Comparison of ENCODE assay signal across 18 cellular contexts in the genomic region with DNA sequence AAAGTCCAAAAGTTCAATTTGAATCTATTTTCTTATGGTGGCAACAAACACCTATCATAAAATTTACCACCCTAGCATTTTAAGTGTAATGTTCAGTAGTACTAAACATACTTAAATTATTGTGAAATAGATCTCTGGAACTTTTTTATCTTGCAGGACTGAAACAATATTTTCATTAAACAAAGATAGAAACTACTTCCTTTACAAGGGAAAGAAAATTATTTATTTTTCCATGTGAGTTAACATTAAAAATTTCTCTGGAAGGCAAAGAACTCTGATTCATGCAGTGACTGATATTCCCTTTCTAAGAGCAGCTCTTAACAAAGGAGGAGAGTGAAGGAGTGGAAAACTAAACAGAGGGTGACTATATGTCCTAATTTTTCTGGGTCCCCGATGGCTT. TPM values are rescaled to one million over a fixed set of nuclear protein-coding genes. Genes with fewer than 3 reads are reported as not detected.
A peak's percentile ranks its signal among the peaks of the same experiment; 100 is the strongest.
DNase-seq lines count a peak whose midpoint lies in the region; ATAC-seq and TF ChIP-seq lines count a peak whose summit lies in the region.
"Had no signal": no experiment of that assay in that cellular context is flagged by ENCODE, and none has a peak within 500 bp of the region (broad histone marks: within the 10 kb centered on the region; RNA-seq: fewer than 3 reads in every experiment).

No MANE protein-coding gene starts in this region.

- no peaks in the 10 kb centered on the region for H3K27me3 Mint-ChIP-seq in osteocyte (ENCODE audit: unreplicated experiment)

- peaks cover 30% of the 10 kb centered on the region for H3K9me3 Mint-ChIP-seq in osteocyte (ENCODE audit: unreplicated experiment)
- H3K9me3 Mint-ChIP-seq: activated CD8-positive, alpha-beta T cell treated with anti-CD3 and anti-CD28 coated beads for 36 hours had no signal

- H3K36me3 ChIP-seq in ascending aorta (no peaks in the 10 kb centered on the region), left ventricle myocardium inferior (no peaks in the 10 kb centered on the region)
- H3K36me3 ChIP-seq: esophagus squamous epithelium had no signal

- TF ChIP-seq CTCF in AG04450 (IDR thresholded peaks at IDR 0.05; ENCODE audit: low read depth, low read length): no peak
- TF ChIP-seq CTCF in ascending aorta (IDR thresholded peaks at IDR 0.05): no peak
- TF ChIP-seq CTCF in left ventricle myocardium inferior (IDR thresholded peaks at IDR 0.05; ENCODE audit: borderline replicate concordance): no peak
- no peak for TF ChIP-seq CTCF in osteocyte (IDR thresholded peaks at IDR 0.05)

- H3K27ac Mint-ChIP-seq in osteocyte (ENCODE audit: unreplicated experiment): peak overlapping the region; percentile 98
- H3K27ac Mint-ChIP-seq: activated CD8-positive, alpha-beta T cell treated with anti-CD3 and anti-CD28 coated beads for 36 hours had no signal

- CTCF ChIA-PET in AG04450 (lab: Charles Lee): interaction anchor here (1.5 kb wide), 1 partner anchor 10 kb away, joined by 9 read pairs; no protein-coding TSS in a partner anchor

- H3K4me3 ChIP-seq in AG04450 (ENCODE audit: low read depth, low read length) (no peak overlapping the region), ascending aorta (no peak overlapping the region), left ventricle myocardium inferior (no peak overlapping the region)
- H3K4me3 ChIP-seq: esophagus squamous epithelium had no signal

- peak overlapping the region; percentile 24 for H3K4me3 Mint-ChIP-seq in osteocyte (ENCODE audit: unreplicated experiment)
- H3K4me3 Mint-ChIP-seq: activated CD8-positive, alpha-beta T cell treated with anti-CD3 and anti-CD28 coated beads for 36 hours had no signal

- POLR2A ChIA-PET in AG04450 (lab: Yijun Ruan, JAX): interaction anchor here (1.5 kb wide), 1 partner anchor 11 kb away, joined by 4 read pairs; no protein-coding TSS in a partner anchor

- H3K4me1 Mint-ChIP-seq in osteocyte (ENCODE audit: unreplicated experiment): peaks cover 33% of the 10 kb centered on the region

- ATAC-seq in HG03521 (IDR thresholded peaks at IDR 0.05; ENCODE audit: unreplicated experiment): no peak
- ATAC-seq: activated CD8-positive, alpha-beta T cell treated with anti-CD3 and anti-CD28 coated beads for 36 hours; SK-N-SH treated with all-trans-retinoic acid at 6 μM for 48 hours had no signal

- intact Hi-C loops in ascending aorta (cut with DNase I): loop anchor here (2.0 kb wide), 1 partner anchor 74 kb away; a partner anchor contains a TSS
- intact Hi-C loops in left ventricle myocardium inferior (cut with micrococcal nuclease): no loop called here

- DNase-seq in AG04450 (ENCODE audit: low read depth, low spot score) (no peak), ascending aorta (ENCODE audit: low spot score in 2 of 2) (no peak), left ventricle myocardium inferior (no peak), osteocyte (ENCODE audit: extremely low spot score, unreplicated experiment) (no peak), NCI-H2227 (lab: John Stamatoyannopoulos, UW; ENCODE audit: unreplicated experiment) (no peak)
- no peak for DNase-seq in activated naive CD4-positive, alpha-beta T cell (lab: John Stamatoyannopoulos, UW)
- no peak for DNase-seq in stimulated activated CD8-positive, alpha-beta memory T cell treated with anti-CD3 and anti-CD28 coated beads, Interleukin-4, amount 100 ng/mL, for 48 hours
- DNase-seq: activated CD8-positive, alpha-beta T cell treated with anti-CD3 and anti-CD28 coated beads for 36 hours; esophagus squamous epithelium; GDM1; midbrain; NCI-H1694 treated with DMSO at 0.1 percent for 48 hours; NCI-H524; nucleus accumbens; substantia nigra had no signal

- peaks cover 12% of the 10 kb centered on the region for H3K36me3 Mint-ChIP-seq in osteocyte (ENCODE audit: unreplicated experiment)

- H3K27me3 ChIP-seq in AG04450 (ENCODE audit: control insufficient read depth, insufficient read depth, low read length) (no peaks in the 10 kb centered on the region), ascending aorta (no peaks in the 10 kb centered on the region), left ventricle myocardium inferior (ENCODE audit: low read depth) (no peaks in the 10 kb centered on the region)
- H3K27me3 ChIP-seq: esophagus squamous epithelium had no signal

- peak overlapping the region; percentile 69 for H3K27ac ChIP-seq in AG04450 (ENCODE audit: low read depth, low read length)
- H3K27ac ChIP-seq in ascending aorta: peak overlapping the region; percentile 92 to 95
- peak overlapping the region; percentile 64 for H3K27ac ChIP-seq in left ventricle myocardium inferior (replicated peaks)

- H3K4me1 ChIP-seq in ascending aorta (peaks cover 5 to 19% of the 10 kb centered on the region in 2 donors), left ventricle myocardium inferior (peaks cover 5% of the 10 kb centered on the region)
- H3K4me1 ChIP-seq: esophagus squamous epithelium had no signal

- H3K9me3 ChIP-seq in AG04450 (ENCODE audit: control insufficient read depth, insufficient read depth, low read length) (no peaks in the 10 kb centered on the region), ascending aorta (peaks cover 0 to 33% of the 10 kb centered on the region in 2 donors), left ventricle myocardium inferior (replicated peaks) (peaks cover 39% of the 10 kb centered on the region)
- H3K9me3 ChIP-seq: esophagus squamous epithelium had no signal

RNA-seq across cellular contexts. Expression of a gene that starts 40.2 kb away (rescaled TPM):
- not detected in 2 replicates for polyA plus RNA-seq in AG04450 (2011; rRNA removed)
- not detected in 2 replicates for polyA minus RNA-seq in AG04450 (2011; rRNA and poly(A)+ RNA removed)
- total RNA-seq in ascending aorta (not detected), left ventricle myocardium inferior (not detected), osteocyte (not detected in 2 replicates)
- total RNA-seq: activated CD8-positive, alpha-beta T cell treated with anti-CD3 and anti-CD28 coated beads for 36 hours; dermis microvascular lymphatic vessel endothelial cell had no signal

RNA-seq across cellular contexts. Expression of a gene that starts 42.4 kb away (rescaled TPM):
- 0.77 and 0.88 TPM in 2 replicates for polyA plus RNA-seq in AG04450 (2011; rRNA removed)
- polyA minus RNA-seq in AG04450 (2011; rRNA and poly(A)+ RNA removed): 0.64 and 0.65 TPM in 2 replicates
- total RNA-seq in ascending aorta (4.6 TPM), left ventricle myocardium inferior (2.6 TPM), osteocyte (not detected in 2 replicates)
- total RNA-seq: activated CD8-positive, alpha-beta T cell treated with anti-CD3 and anti-CD28 coated beads for 36 hours; dermis microvascular lymphatic vessel endothelial cell had no signal
